8 cellular contexts compared by ENCODE assay signal in genomic region chr19:19192910-19193423, GRCh38. TPM values are rescaled to one million over a fixed set of nuclear protein-coding genes. Genes with fewer than 3 reads are reported as not detected.
A peak's percentile ranks its signal among the peaks of the same experiment; 100 is the strongest.
DNase-seq lines count a peak whose midpoint lies in the region; ATAC-seq and TF ChIP-seq lines count a peak whose summit lies in the region.

No MANE protein-coding gene starts in this region.

- peaks cover 0 to 18% (median 0%) of the 10 kb centered on the region in 3 donors for H3K36me3 ChIP-seq in Peyer's patch

- peaks cover 6% of the 10 kb centered on the region for H3K36me3 Mint-ChIP-seq in progenitor cell of endocrine pancreas (ENCODE audit: insufficient read depth)

- TF ChIP-seq POLR2A in GM19193 (IDR thresholded peaks at IDR 0.05; ENCODE audit: extremely low read depth, insufficient read depth, insufficient read length): peak; percentile 55
- TF ChIP-seq POLR2A in Peyer's patch (IDR thresholded peaks at IDR 0.05): no peak
- TF ChIP-seq POLR2A in erythroblast (IDR thresholded peaks at IDR 0.05; ENCODE audit: low read length): no peak

- H3K4me1 Mint-ChIP-seq in progenitor cell of endocrine pancreas (ENCODE audit: low read depth): peaks cover 14% of the 10 kb centered on the region

- no peaks in the 10 kb centered on the region for H3K9me3 ChIP-seq in Peyer's patch

- H3K9me3 Mint-ChIP-seq in progenitor cell of endocrine pancreas (ENCODE audit: low read depth): no peaks in the 10 kb centered on the region

- H3K27ac ChIP-seq in Peyer's patch: peak overlapping the region; percentile 95 to 99 (median 98)

- peak overlapping the region; percentile 95 for H3K27ac Mint-ChIP-seq in progenitor cell of endocrine pancreas

- peaks cover 4 to 35% (median 17%) of the 10 kb centered on the region in 4 donors for H3K4me1 ChIP-seq in Peyer's patch

- H3K4me3 Mint-ChIP-seq in progenitor cell of endocrine pancreas (ENCODE audit: low read depth): peak overlapping the region; percentile 98

- TF ChIP-seq CTCF in Peyer's patch (IDR thresholded peaks at IDR 0.05) (no peak), progenitor cell of endocrine pancreas (IDR thresholded peaks at IDR 0.05; ENCODE audit: unreplicated experiment) (no peak), omental fat pad (IDR thresholded peaks at IDR 0.05) (no peak)

- H3K27me3 Mint-ChIP-seq in progenitor cell of endocrine pancreas: no peaks in the 10 kb centered on the region

- DNase-seq in Peyer's patch (no peak), erythroblast (lab: John Stamatoyannopoulos, UW) (peak; percentile 75 to 76), progenitor cell of endocrine pancreas (ENCODE audit: low spot score, unreplicated experiment) (no peak), KG1 (lab: John Stamatoyannopoulos, UW) (no peak), omental fat pad (ENCODE audit: low spot score) (no peak), A172 (ENCODE audit: low spot score) (no peak)

- H3K27me3 ChIP-seq in Peyer's patch: no peaks in the 10 kb centered on the region

- ATAC-seq in GM21825 (IDR thresholded peaks at IDR 0.05; ENCODE audit: unreplicated experiment): no peak
- ATAC-seq in omental fat pad (ENCODE audit: low FRiP score): no peak

- peak overlapping the region; percentile 68 to 96 (median 88) for H3K4me3 ChIP-seq in Peyer's patch

RNA-seq across cellular contexts. Expression of gene RFXANK, which starts 0.9 kb away (rescaled TPM):
- total RNA-seq in Peyer's patch (10 to 100 TPM; 18.2 to 75.1 (median 51.9) TPM), progenitor cell of endocrine pancreas (134 and 135 TPM in 2 replicates), omental fat pad (10 to 100 TPM; 31.2 to 46.8 (median 42.3) TPM)
- 122 TPM in 2 replicates for total RNA-seq in A172 (2014; rRNA removed; shearing (Covaris generic))

RNA-seq across cellular contexts. Expression of gene BORCS8, which starts 1.0 kb away (rescaled TPM):
- total RNA-seq in Peyer's patch (10 to 100 TPM; 17.2 to 32.2 (median 22.1) TPM), progenitor cell of endocrine pancreas (28.9 and 33.9 TPM in 2 replicates), omental fat pad (10 to 100 TPM; 16.8 to 29.8 (median 19.9) TPM)
- 22.0 and 25.6 TPM in 2 replicates for total RNA-seq in A172 (2014; rRNA removed; shearing (Covaris generic))

RNA-seq across cellular contexts. Expression of gene NR2C2AP, which starts 10.2 kb away (rescaled TPM):
- total RNA-seq in Peyer's patch: 10 to 100 TPM in 2 of 4 donors, 1 to 10 TPM in 2; 5.0 to 11.6 (median 8.7) TPM
- total RNA-seq in progenitor cell of endocrine pancreas: 10.6 and 12.2 TPM in 2 replicates
- 10 to 100 TPM in 3 of 4 donors, 1 to 10 TPM in 1; 7.9 to 22.9 (median 15.7) TPM for total RNA-seq in omental fat pad
- 30.3 and 30.6 TPM in 2 replicates for total RNA-seq in A172 (2014; rRNA removed; shearing (Covaris generic))

RNA-seq across cellular contexts. Expression of gene NCAN, which starts 18.8 kb away (rescaled TPM):
- total RNA-seq in Peyer's patch (not detected), progenitor cell of endocrine pancreas (0.17 and 0.36 TPM in 2 replicates), omental fat pad (not detected)
- total RNA-seq in A172 (2014; rRNA removed; shearing (Covaris generic)): not detected in 2 replicates

RNA-seq across cellular contexts. Expression of gene MEF2B, which starts 22.9 kb away (rescaled TPM):
- total RNA-seq in Peyer's patch: 1 to 10 TPM in 2 of 4 donors, not detected in 2; 5.0 to 7.4 TPM
- total RNA-seq in progenitor cell of endocrine pancreas: 4.2 and 4.4 TPM in 2 replicates
- total RNA-seq in omental fat pad: under 1 TPM in 1 of 4 donors, not detected in 3; 0.28 TPM
- total RNA-seq in A172 (2014; rRNA removed; shearing (Covaris generic)): not detected in 2 replicates

Comparison
In these comparisons a context has a peak if more than half of its experiments do, and no peak if none do; other contexts are left out.
1. DNase-seq: peak in erythroblast (2 of 2); none in Peyer's patch (0 of 3), progenitor cell of endocrine pancreas (single experiment), KG1 (single experiment), omental fat pad (single experiment) and A172 (single experiment).